In the genomic region with DNA sequence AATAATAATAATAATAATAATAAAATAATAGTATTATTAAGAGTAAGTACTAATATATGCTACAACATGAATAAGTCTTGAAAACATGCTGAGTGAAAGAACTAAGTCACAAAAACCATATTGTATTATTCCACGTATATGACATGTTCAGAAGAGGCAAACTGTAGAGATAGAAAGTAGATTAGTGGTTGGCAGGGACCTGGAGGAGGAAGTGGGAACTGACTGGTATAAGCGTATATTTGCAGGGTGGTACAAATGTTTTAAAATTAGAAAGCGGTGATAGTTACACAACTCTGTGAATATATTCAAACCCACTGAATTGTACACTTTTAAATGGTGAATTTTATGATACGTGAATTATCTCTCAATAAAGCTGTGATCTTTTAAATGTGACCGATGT, we compare ENCODE assay signal across 17 cellular contexts. TPM values are rescaled to one million over a fixed set of nuclear protein-coding genes. Genes with fewer than 3 reads are reported as not detected.
"Had no signal": no experiment of that assay in that cellular context is flagged by ENCODE, and none has a peak within 500 bp of the region (broad histone marks: within the 10 kb centered on the region; RNA-seq: fewer than 3 reads in every experiment).

No MANE protein-coding gene starts in this region.

- H3K4me3 ChIP-seq: esophagus muscularis mucosa, gastroesophageal sphincter, psoas muscle, stomach had no signal

- ATAC-seq: activated CD4-positive, alpha-beta T cell treated with anti-CD3 and anti-CD28 coated beads for 36 hours; gastroesophageal sphincter; naive thymus-derived CD8-positive, alpha-beta T cell; psoas muscle; right cardiac atrium had no signal

- FAIRE-seq: endothelial cell of umbilical vein, small intestine had no signal

- DNase-seq: activated CD4-positive, alpha-beta memory T cell treated with anti-CD3 and anti-CD28 coated beads for 36 hours; activated CD4-positive, alpha-beta T cell treated with anti-CD3 and anti-CD28 coated beads for 36 hours; activated T-cell treated with anti-CD3 and anti-CD28 coated beads for 4 hours; effector CD8-positive, alpha-beta T cell; immature natural killer cell; mesenchymal stem cell; naive thymus-derived CD8-positive, alpha-beta T cell; psoas muscle; right cardiac atrium; small intestine; stimulated activated CD4-positive, alpha-beta T cell treated with anti-CD3 and anti-CD28 coated beads, Interleukin-15, amount 100 ng/mL, for 24 hours; stimulated activated CD4-positive, alpha-beta T cell treated with anti-CD3 and anti-CD28 coated beads, Interleukin-2, amount 100 ng/mL, for 48 hours; stomach; WERI-Rb-1 had no signal

RNA-seq across cellular contexts. Expression of gene LRRK1, which starts 32.8 kb away (rescaled TPM):
- polyA plus RNA-seq: naive thymus-derived CD8-positive, alpha-beta T cell had no signal
